Comparison of ENCODE assay signal across 21 cellular contexts in the genomic region with DNA sequence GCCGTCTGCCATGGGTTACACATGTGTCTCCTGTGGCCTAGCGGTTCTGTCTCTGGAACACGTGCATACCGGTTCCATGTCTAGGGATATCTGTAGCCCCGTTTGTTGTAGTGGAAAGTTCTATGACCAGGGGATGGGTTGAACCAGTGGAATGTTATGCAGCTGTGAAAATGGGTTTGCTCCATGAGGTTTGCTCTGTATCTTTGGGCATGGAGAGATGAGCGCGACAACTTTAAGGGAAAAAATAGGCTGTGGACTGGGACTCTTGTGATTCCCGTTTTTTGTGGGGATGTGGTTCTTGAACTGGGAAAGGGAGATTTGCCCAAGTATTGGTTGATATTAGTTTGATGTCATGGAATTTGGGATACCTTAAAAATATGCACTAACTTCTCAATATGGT.
"Had no signal": no experiment of that assay in that cellular context is flagged by ENCODE, and none has a peak within 500 bp of the region (broad histone marks: within the 10 kb centered on the region; RNA-seq: fewer than 3 reads in every experiment).

No MANE protein-coding gene starts in this region.

- H3K27me3 Mint-ChIP-seq: naive B cell; stimulated activated memory B cell treated with anti-CD40 and anti-IgM and Interleukin-4, amounts not matched to agents 10 μg/mL and 1 μg/mL and 100 μg/mL, for 72 hours; stimulated activated naive CD8-positive, alpha-beta T cell treated with anti-CD3 and anti-CD28 coated beads, Interleukin-15, amount 100 ng/mL, for 72 hours had no signal

- H3K27ac ChIP-seq: dorsolateral prefrontal cortex, gastrocnemius medialis, left ventricle myocardium inferior, lower lobe of right lung, spleen, testis had no signal

- H3K9me3 Mint-ChIP-seq: naive B cell; stimulated activated memory B cell treated with anti-CD40 and anti-IgM and Interleukin-4, amounts not matched to agents 10 μg/mL and 1 μg/mL and 100 μg/mL, for 72 hours; stimulated activated naive CD8-positive, alpha-beta T cell treated with anti-CD3 and anti-CD28 coated beads, Interleukin-15, amount 100 ng/mL, for 72 hours had no signal

- ATAC-seq: esophagus mucosa; gastrocnemius medialis; left cardiac atrium; lower lobe of right lung; sciatic nerve; stimulated activated memory B cell treated with anti-CD40 and anti-IgM and Interleukin-4, amounts not matched to agents 10 μg/mL and 1 μg/mL and 100 μg/mL, for 72 hours; stimulated activated naive CD8-positive, alpha-beta T cell treated with anti-CD3 and anti-CD28 coated beads, Interleukin-15, amount 100 ng/mL, for 72 hours had no signal

- H3K27ac Mint-ChIP-seq: stimulated activated memory B cell treated with anti-CD40 and anti-IgM and Interleukin-4, amounts not matched to agents 10 μg/mL and 1 μg/mL and 100 μg/mL, for 72 hours had no signal

- DNase-seq: cortex of kidney; dorsolateral prefrontal cortex; effector CD8-positive, alpha-beta T cell; gastrocnemius medialis; kidney; left cardiac atrium; left ventricle myocardium inferior; lower lobe of right lung; mesendoderm; naive B cell; posterior cingulate gyrus; spleen; stimulated activated CD4-positive, alpha-beta T cell treated with anti-CD3 and anti-CD28 coated beads, Interleukin-15, amount 100 ng/mL, for 24 hours; stimulated activated CD4-positive, alpha-beta T cell treated with anti-CD3 and anti-CD28 coated beads, Interleukin-1b, Interleukin-23, amount 100 ng/mL, for 48 hours; stimulated activated CD4-positive, alpha-beta T cell treated with anti-CD3 and anti-CD28 coated beads, Interleukin-4, amount 100 ng/mL, for 24 hours; stimulated activated naive CD8-positive, alpha-beta T cell treated with anti-CD3 and anti-CD28 coated beads, Interleukin-15, amount 100 ng/mL, for 72 hours; testis; trophoblast cell had no signal

- H3K4me3 Mint-ChIP-seq: stimulated activated memory B cell treated with anti-CD40 and anti-IgM and Interleukin-4, amounts not matched to agents 10 μg/mL and 1 μg/mL and 100 μg/mL, for 72 hours; stimulated activated naive CD8-positive, alpha-beta T cell treated with anti-CD3 and anti-CD28 coated beads, Interleukin-15, amount 100 ng/mL, for 72 hours had no signal

- H3K4me1 Mint-ChIP-seq: stimulated activated memory B cell treated with anti-CD40 and anti-IgM and Interleukin-4, amounts not matched to agents 10 μg/mL and 1 μg/mL and 100 μg/mL, for 72 hours; stimulated activated naive CD8-positive, alpha-beta T cell treated with anti-CD3 and anti-CD28 coated beads, Interleukin-15, amount 100 ng/mL, for 72 hours had no signal

- H3K27me3 ChIP-seq: dorsolateral prefrontal cortex, gastrocnemius medialis, spleen, testis had no signal

- H3K4me1 ChIP-seq: lower lobe of right lung had no signal

- H3K9me3 ChIP-seq: gastrocnemius medialis, left ventricle myocardium inferior, lower lobe of right lung, spleen, testis had no signal

- FAIRE-seq: kidney had no signal

- H3K4me3 ChIP-seq: dorsolateral prefrontal cortex, gastrocnemius medialis, left ventricle myocardium inferior, lower lobe of right lung, spleen, testis had no signal
